8 cellular contexts compared by ENCODE assay signal in the genomic region with DNA sequence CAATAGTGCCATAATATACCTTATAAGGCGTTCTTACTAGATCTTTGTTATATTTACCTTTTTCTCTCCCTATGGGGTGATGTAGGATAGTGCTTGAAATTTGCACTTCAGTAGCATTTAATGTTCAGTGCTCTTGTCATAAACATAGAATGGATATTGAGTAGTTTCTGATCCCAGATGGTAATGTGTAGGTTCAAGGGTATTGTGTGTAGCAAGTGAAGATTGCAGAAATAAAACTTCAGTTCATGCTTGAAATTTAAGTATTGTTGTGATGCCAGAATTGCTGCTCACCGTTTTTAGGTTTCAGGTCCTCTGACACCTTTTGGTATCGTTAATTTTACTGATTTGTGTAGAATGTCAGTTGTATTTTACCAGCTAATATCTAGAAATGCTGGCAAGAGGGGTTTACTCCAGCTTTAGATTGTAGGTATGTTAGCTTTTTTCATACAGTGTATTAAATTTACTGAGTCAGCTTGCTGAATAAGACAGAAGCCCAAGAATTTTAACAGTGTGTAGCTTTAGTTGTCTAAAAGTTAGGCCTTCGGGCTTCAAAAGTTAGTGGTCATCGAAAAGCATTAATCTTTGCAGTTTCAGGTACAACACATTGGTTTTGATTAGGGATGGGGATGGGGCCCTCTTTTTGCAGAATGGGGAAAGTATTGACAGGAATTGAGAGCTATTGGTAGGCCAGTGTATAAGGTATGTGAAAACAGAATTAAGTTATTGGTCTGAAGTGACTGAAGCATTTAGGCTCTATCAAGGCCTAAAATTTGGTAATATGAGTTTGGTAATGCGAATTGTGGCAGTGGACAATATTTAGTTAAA. TPM values are rescaled to one million over a fixed set of nuclear protein-coding genes. Genes with fewer than 3 reads are reported as not detected.
DNase-seq lines count a peak whose midpoint lies in the region; ATAC-seq, FAIRE-seq and TF ChIP-seq lines count a peak whose summit lies in the region.

No MANE protein-coding gene starts in this region.

- CTCF ChIA-PET in HepG2 (lab: Yijun Ruan, JAX; ENCODE audit: low intra/inter-chr PET ratio, low total read pairs): no interaction called here

- H3K36me3 ChIP-seq in HepG2 (replicated peaks in 1 of 2; ENCODE audit: control insufficient read depth in 1 of 2, insufficient read depth in 2 of 2, low read length in 2 of 2) (no peaks in the 10 kb centered on the region), tibial artery (no peaks in the 10 kb centered on the region)

- H3K4me2 ChIP-seq in HepG2 (ENCODE audit: low read depth, low read length): peak overlapping the region; percentile 76

- no peak for TF ChIP-seq RAD21 in HepG2 (CRISPR knock-in tag; IDR thresholded peaks at IDR 0.05)

- no peaks in the 10 kb centered on the region for H3K9me3 ChIP-seq in HepG2 (ENCODE audit: low read length)
- H3K9me3 ChIP-seq in tibial artery: no peaks in the 10 kb centered on the region

- H3K9me3 Mint-ChIP-seq in activated T-cell treated with anti-CD3 and anti-CD28 coated beads, Interleukin-2, amount 50 U/mL, for 4 hours: no peaks in the 10 kb centered on the region
- H3K9me3 Mint-ChIP-seq in activated naive CD8-positive, alpha-beta T cell treated with anti-CD3 and anti-CD28 coated beads for 36 hours: no peaks in the 10 kb centered on the region

- H3K27ac Mint-ChIP-seq in activated naive CD8-positive, alpha-beta T cell treated with anti-CD3 and anti-CD28 coated beads for 36 hours: peak overlapping the region; percentile 93

- H3K4me1 ChIP-seq in HepG2 (ENCODE audit: insufficient read depth, low read length): peaks cover 32% of the 10 kb centered on the region
- H3K4me1 ChIP-seq in tibial artery: peaks cover 0 to 33% (median 9%) of the 10 kb centered on the region in 4 donors

- TSS peak; percentile 43 for BruUV-seq in HepG2 (replicated peaks; lab: Mats Ljungman, UMichigan)

- H3K4me3 Mint-ChIP-seq in activated T-cell treated with anti-CD3 and anti-CD28 coated beads, Interleukin-2, amount 50 U/mL, for 4 hours: peak overlapping the region; percentile 97
- H3K4me3 Mint-ChIP-seq in activated naive CD8-positive, alpha-beta T cell treated with anti-CD3 and anti-CD28 coated beads for 36 hours: peak overlapping the region; percentile 85

- peaks cover 51% of the 10 kb centered on the region for H3K4me1 Mint-ChIP-seq in activated T-cell treated with anti-CD3 and anti-CD28 coated beads, Interleukin-2, amount 50 U/mL, for 4 hours (ENCODE audit: low read depth)
- peaks cover 45% of the 10 kb centered on the region for H3K4me1 Mint-ChIP-seq in activated naive CD8-positive, alpha-beta T cell treated with anti-CD3 and anti-CD28 coated beads for 36 hours

- peaks cover 48% of the 10 kb centered on the region for H4K20me1 ChIP-seq in HepG2 (ENCODE audit: insufficient read depth, low read length)

- ATAC-seq in activated T-cell treated with anti-CD3 and anti-CD28 coated beads, Interleukin-2, amount 50 U/mL, for 4 hours: no peak
- ATAC-seq in HepG2: no peak
- ATAC-seq in GM21529 (IDR thresholded peaks at IDR 0.05; ENCODE audit: unreplicated experiment): no peak

- POLR2A ChIA-PET in HepG2 (lab: Yijun Ruan, JAX): no interaction called here

- FAIRE-seq in HepG2 (lab: Jason Lieb, UNC): no peak

- DNase-seq in activated T-cell treated with anti-CD3 and anti-CD28 coated beads, Interleukin-2, amount 50 U/mL, for 4 hours: no peak
- no peak for DNase-seq in activated T-cell treated with anti-CD3 and anti-CD28 coated beads for 4 hours
- DNase-seq in activated naive CD8-positive, alpha-beta T cell treated with anti-CD3 and anti-CD28 coated beads for 36 hours: no peak
- DNase-seq in HepG2 (ENCODE audit: low spot score): no peak
- no peak for DNase-seq in tibial artery
- DNase-seq in NCI-H1694 treated with DMSO at 0.1 percent for 48 hours (lab: John Stamatoyannopoulos, UW): no peak
- no peak for DNase-seq in DMS79 (lab: John Stamatoyannopoulos, UW)

- no peak for TF ChIP-seq EP300 in HepG2 (IDR thresholded peaks at IDR 0.05; ENCODE audit: low read depth in 2 of 2, low read length in 2 of 2)
- TF ChIP-seq EP300 in HepG2 (CRISPR knock-in tag; IDR thresholded peaks at IDR 0.05; ENCODE audit: borderline replicate concordance): no peak

- H3K9ac ChIP-seq in HepG2 (ENCODE audit: insufficient read depth, low read depth, low read length): peak overlapping the region; percentile 82

- 3% methylated on average over 6 of the region's 6 CpGs for WGBS in HepG2 (ENCODE audit: low lambda C conversion rate)

- no peak overlapping the region for H2AFZ ChIP-seq in HepG2 (ENCODE audit: low read length)

- peaks cover 64% of the 10 kb centered on the region for H3K79me2 ChIP-seq in HepG2 (ENCODE audit: insufficient read depth, low read length)

- TF ChIP-seq CTCF in HepG2 (CRISPR knock-in tag; IDR thresholded peaks at IDR 0.05): no peak
- no peak for TF ChIP-seq CTCF in tibial artery (IDR thresholded peaks at IDR 0.05)

- H3K4me3 ChIP-seq in HepG2 (replicated peaks in 1 of 3; ENCODE audit: insufficient read depth in 1 of 3, low read depth in 2 of 3, low read length in 3 of 3) (peak overlapping the region; percentile 65 to 94 (median 80)), tibial artery (peak overlapping the region; percentile 83 to 97)

- in situ Hi-C loops in HepG2 (cut with HindIII; ENCODE audit: extremely low pct_ligation_motif_present, low pct_unique_long_range_greater_than_20kb): no loop called here

- H3K27ac ChIP-seq in HepG2 (ENCODE audit: extremely low read length, insufficient read depth, low read length) (peak overlapping the region; percentile 88), tibial artery (peak overlapping the region; percentile 83 to 100)

- H3K36me3 Mint-ChIP-seq in activated T-cell treated with anti-CD3 and anti-CD28 coated beads, Interleukin-2, amount 50 U/mL, for 4 hours (ENCODE audit: insufficient read depth): peaks cover 3% of the 10 kb centered on the region
- peaks cover 26% of the 10 kb centered on the region for H3K36me3 Mint-ChIP-seq in activated naive CD8-positive, alpha-beta T cell treated with anti-CD3 and anti-CD28 coated beads for 36 hours

- no peaks in the 10 kb centered on the region for H3K27me3 Mint-ChIP-seq in activated T-cell treated with anti-CD3 and anti-CD28 coated beads, Interleukin-2, amount 50 U/mL, for 4 hours (ENCODE audit: low read depth)
- H3K27me3 Mint-ChIP-seq in activated naive CD8-positive, alpha-beta T cell treated with anti-CD3 and anti-CD28 coated beads for 36 hours: no peaks in the 10 kb centered on the region

- H3K27me3 ChIP-seq in HepG2 (ENCODE audit: control insufficient read depth in 1 of 2, insufficient read depth in 2 of 2, low read length in 2 of 2): no peaks in the 10 kb centered on the region; a peak in 1 of 5 replicates
- H3K27me3 ChIP-seq in tibial artery: no peaks in the 10 kb centered on the region

- intact Hi-C loops in HepG2 (cut with micrococcal nuclease; ENCODE audit: unreplicated experiment): no loop called here
- intact Hi-C loops in tibial artery (cut with DNase I; ENCODE audit: low total_unique reads): loop anchor here (10.0 kb wide), 1 partner anchor 389 kb away; no protein-coding TSS in a partner anchor

- no peak for TF ChIP-seq POLR2A in HepG2 (IDR thresholded peaks at IDR 0.05; ENCODE audit: insufficient read depth in 1 of 2, low read depth in 2 of 2, low read length in 2 of 2)

RNA-seq across cellular contexts. Expression of a gene that starts 2.0 kb away (rescaled TPM):
- 10 to 100 TPM; 32.8 to 37.2 (median 35.5) TPM for total RNA-seq in activated T-cell treated with anti-CD3 and anti-CD28 coated beads, Interleukin-2, amount 50 U/mL, for 4 hours
- 10 to 100 TPM; 44.5 to 50.8 TPM for total RNA-seq in activated naive CD8-positive, alpha-beta T cell treated with anti-CD3 and anti-CD28 coated beads for 36 hours
- total RNA-seq in HepG2 (2016; rRNA removed; fragmentation: Illumina TruSeq; extraction: Trizol): 53.4 and 61.3 TPM in 2 replicates
- 82.4 and 88.0 TPM in 2 replicates for total RNA-seq in HepG2 (2016; cell fraction: cytosol; rRNA removed; fragmentation: Illumina TruSeq; extraction: Trizol; ENCODE audit: low read depth)
- total RNA-seq in HepG2 (2016; cell fraction: insoluble cytoplasmic fraction; rRNA removed; fragmentation: Illumina TruSeq; extraction: Trizol): 47.2 and 66.2 TPM in 2 replicates
- total RNA-seq in HepG2 (2016; cell fraction: membrane; rRNA removed; fragmentation: Illumina TruSeq; extraction: Trizol): 81.1 and 107 TPM in 2 replicates
- total RNA-seq in HepG2 (2016; cell fraction: nucleus; rRNA removed; fragmentation: Illumina TruSeq; extraction: Trizol): 127 and 136 TPM in 2 replicates
- polyA plus RNA-seq in HepG2 (2011; rRNA removed): 21.4 and 30.3 TPM in 2 replicates
- 7.0 and 9.2 TPM in 2 replicates for polyA plus RNA-seq in HepG2 (2011; cell fraction: cytosol; rRNA removed)
- 16.9 and 17.8 TPM in 2 replicates for polyA plus RNA-seq in HepG2 (2011; cell fraction: nucleus; rRNA removed)
- polyA plus RNA-seq in HepG2 (2012): 34.8 and 38.6 TPM in 2 replicates
- polyA plus RNA-seq in HepG2 (2016; cell fraction: cytosol; fragmentation: Illumina TruSeq; extraction: Trizol; ENCODE audit: low read depth): 34.1 and 35.2 TPM in 2 replicates
- 41.9 and 43.9 TPM in 2 replicates for polyA plus RNA-seq in HepG2 (2016; cell fraction: insoluble cytoplasmic fraction; fragmentation: Illumina TruSeq; extraction: Trizol; ENCODE audit: low read depth)
- 60.0 and 64.3 TPM in 2 replicates for polyA plus RNA-seq in HepG2 (2016; cell fraction: membrane; fragmentation: Illumina TruSeq; extraction: Trizol; ENCODE audit: low read depth)
- polyA plus RNA-seq in HepG2 (2016; cell fraction: nucleus; fragmentation: Illumina TruSeq; extraction: Trizol; ENCODE audit: insufficient read depth, low read depth): 62.6 and 63.9 TPM in 2 replicates
- polyA minus RNA-seq in HepG2 (2011; rRNA and poly(A)+ RNA removed; ENCODE audit: low replicate concordance): 18.6 and 85.7 TPM in 2 replicates
- polyA minus RNA-seq in HepG2 (2011; cell fraction: cytosol; rRNA and poly(A)+ RNA removed): 43.6 and 59.8 TPM in 2 replicates
- 255 and 302 TPM in 2 replicates for polyA minus RNA-seq in HepG2 (2011; cell fraction: nucleus; rRNA and poly(A)+ RNA removed)

RNA-seq across cellular contexts. Expression of a gene that starts 2.1 kb away (rescaled TPM):
- total RNA-seq in activated T-cell treated with anti-CD3 and anti-CD28 coated beads, Interleukin-2, amount 50 U/mL, for 4 hours: under 1 TPM; 0.32 to 0.43 (median 0.35) TPM
- total RNA-seq in activated naive CD8-positive, alpha-beta T cell treated with anti-CD3 and anti-CD28 coated beads for 36 hours: under 1 TPM; 0.58 to 0.64 TPM
- total RNA-seq in HepG2 (2016; rRNA removed; fragmentation: Illumina TruSeq; extraction: Trizol): 0.39 and 0.44 TPM in 2 replicates
- 0.53 and 0.61 TPM in 2 replicates for total RNA-seq in HepG2 (2016; cell fraction: cytosol; rRNA removed; fragmentation: Illumina TruSeq; extraction: Trizol; ENCODE audit: low read depth)
- 0.45 and 0.46 TPM in 2 replicates for total RNA-seq in HepG2 (2016; cell fraction: insoluble cytoplasmic fraction; rRNA removed; fragmentation: Illumina TruSeq; extraction: Trizol)
- 0.68 and 0.76 TPM in 2 replicates for total RNA-seq in HepG2 (2016; cell fraction: membrane; rRNA removed; fragmentation: Illumina TruSeq; extraction: Trizol)
- total RNA-seq in HepG2 (2016; cell fraction: nucleus; rRNA removed; fragmentation: Illumina TruSeq; extraction: Trizol): 0.56 and 0.63 TPM in 2 replicates
- 0.08 and 0.12 TPM in 2 replicates for polyA plus RNA-seq in HepG2 (2011; rRNA removed)
- polyA plus RNA-seq in HepG2 (2011; cell fraction: cytosol; rRNA removed): 0.12 and 0.14 TPM in 2 replicates
- 0.19 and 0.23 TPM in 2 replicates for polyA plus RNA-seq in HepG2 (2011; cell fraction: nucleus; rRNA removed)
- polyA plus RNA-seq in HepG2 (2012): 0.15 and 0.34 TPM in 2 replicates
- 0.06 and 0.10 TPM in 2 replicates for polyA plus RNA-seq in HepG2 (2016; cell fraction: cytosol; fragmentation: Illumina TruSeq; extraction: Trizol; ENCODE audit: low read depth)
- polyA plus RNA-seq in HepG2 (2016; cell fraction: insoluble cytoplasmic fraction; fragmentation: Illumina TruSeq; extraction: Trizol; ENCODE audit: low read depth): 0.38 and 0.51 TPM in 2 replicates
- 0.28 and 0.29 TPM in 2 replicates for polyA plus RNA-seq in HepG2 (2016; cell fraction: membrane; fragmentation: Illumina TruSeq; extraction: Trizol; ENCODE audit: low read depth)
- polyA plus RNA-seq in HepG2 (2016; cell fraction: nucleus; fragmentation: Illumina TruSeq; extraction: Trizol; ENCODE audit: insufficient read depth, low read depth): 0.27 TPM in 2 replicates
- 0.64 and 3.7 TPM in 2 replicates for polyA minus RNA-seq in HepG2 (2011; rRNA and poly(A)+ RNA removed; ENCODE audit: low replicate concordance)
- polyA minus RNA-seq in HepG2 (2011; cell fraction: cytosol; rRNA and poly(A)+ RNA removed): 0.20 and 0.35 TPM in 2 replicates
- polyA minus RNA-seq in HepG2 (2011; cell fraction: nucleus; rRNA and poly(A)+ RNA removed): 0.75 and 1.0 TPM in 2 replicates

RNA-seq across cellular contexts. Expression of a gene that starts 47.4 kb away (rescaled TPM):
- 10 to 100 TPM; 52.2 to 61.1 (median 52.5) TPM for total RNA-seq in activated T-cell treated with anti-CD3 and anti-CD28 coated beads, Interleukin-2, amount 50 U/mL, for 4 hours
- total RNA-seq in activated naive CD8-positive, alpha-beta T cell treated with anti-CD3 and anti-CD28 coated beads for 36 hours: 10 to 100 TPM; 49.2 to 49.6 TPM
- 23.2 and 28.2 TPM in 2 replicates for total RNA-seq in HepG2 (2016; rRNA removed; fragmentation: Illumina TruSeq; extraction: Trizol)
- 4.1 and 4.4 TPM in 2 replicates for total RNA-seq in HepG2 (2016; cell fraction: cytosol; rRNA removed; fragmentation: Illumina TruSeq; extraction: Trizol; ENCODE audit: low read depth)
- total RNA-seq in HepG2 (2016; cell fraction: insoluble cytoplasmic fraction; rRNA removed; fragmentation: Illumina TruSeq; extraction: Trizol): 20.5 and 28.2 TPM in 2 replicates
- total RNA-seq in HepG2 (2016; cell fraction: membrane; rRNA removed; fragmentation: Illumina TruSeq; extraction: Trizol): 9.8 and 11.6 TPM in 2 replicates
- 31.5 and 36.1 TPM in 2 replicates for total RNA-seq in HepG2 (2016; cell fraction: nucleus; rRNA removed; fragmentation: Illumina TruSeq; extraction: Trizol)
- polyA plus RNA-seq in HepG2 (2011; rRNA removed): 13.2 and 14.9 TPM in 2 replicates
- 5.7 and 10.9 TPM in 2 replicates for polyA plus RNA-seq in HepG2 (2011; cell fraction: cytosol; rRNA removed)
- polyA plus RNA-seq in HepG2 (2011; cell fraction: nucleus; rRNA removed): 9.2 and 13.6 TPM in 2 replicates
- 28.9 and 35.5 TPM in 2 replicates for polyA plus RNA-seq in HepG2 (2012)
- 1.4 and 1.9 TPM in 2 replicates for polyA plus RNA-seq in HepG2 (2016; cell fraction: cytosol; fragmentation: Illumina TruSeq; extraction: Trizol; ENCODE audit: low read depth)
- 15.9 and 16.5 TPM in 2 replicates for polyA plus RNA-seq in HepG2 (2016; cell fraction: insoluble cytoplasmic fraction; fragmentation: Illumina TruSeq; extraction: Trizol; ENCODE audit: low read depth)
- polyA plus RNA-seq in HepG2 (2016; cell fraction: membrane; fragmentation: Illumina TruSeq; extraction: Trizol; ENCODE audit: low read depth): 5.1 and 5.7 TPM in 2 replicates
- 35.9 and 37.6 TPM in 2 replicates for polyA plus RNA-seq in HepG2 (2016; cell fraction: nucleus; fragmentation: Illumina TruSeq; extraction: Trizol; ENCODE audit: insufficient read depth, low read depth)
- 8.2 and 36.0 TPM in 2 replicates for polyA minus RNA-seq in HepG2 (2011; rRNA and poly(A)+ RNA removed; ENCODE audit: low replicate concordance)
- polyA minus RNA-seq in HepG2 (2011; cell fraction: cytosol; rRNA and poly(A)+ RNA removed): 15.2 and 18.0 TPM in 2 replicates
- 45.7 and 51.8 TPM in 2 replicates for polyA minus RNA-seq in HepG2 (2011; cell fraction: nucleus; rRNA and poly(A)+ RNA removed)
